Comparison of ENCODE assay signal across 22 cellular contexts in genomic region chr12:81360916-81361315, GRCh38.
"Had no signal": no experiment of that assay in that cellular context is flagged by ENCODE, and none has a peak within 500 bp of the region (broad histone marks: within the 10 kb centered on the region; RNA-seq: fewer than 3 reads in every experiment).

No MANE protein-coding gene starts in this region.

- H3K4me1 Mint-ChIP-seq: immature natural killer cell; natural killer cell; neural crest cell; stimulated activated effector memory CD8-positive, alpha-beta T cell treated with anti-CD3 and anti-CD28 coated beads, Interleukin-12 subunit alpha, Interleukin-12 subunit beta, amount 100 ng/mL, for 72 hours had no signal

- H3K4me1 ChIP-seq: colonic mucosa, gastrocnemius medialis, lower lobe of right lung, transverse colon had no signal

- H3K4me3 Mint-ChIP-seq: endodermal cell; immature natural killer cell; natural killer cell; neural crest cell; stimulated activated effector memory CD8-positive, alpha-beta T cell treated with anti-CD3 and anti-CD28 coated beads, Interleukin-12 subunit alpha, Interleukin-12 subunit beta, amount 100 ng/mL, for 72 hours had no signal

- H3K36me3 ChIP-seq: colonic mucosa, gastrocnemius medialis, left ventricle myocardium inferior, lower lobe of right lung, transverse colon had no signal

- H3K4me3 ChIP-seq: colonic mucosa, gastrocnemius medialis, left ventricle myocardium inferior, lower lobe of right lung, thoracic aorta, transverse colon had no signal

- H3K9me3 Mint-ChIP-seq: endodermal cell, neural crest cell had no signal

- H3K9me3 ChIP-seq: colonic mucosa, gastrocnemius medialis, left ventricle myocardium inferior, lower lobe of right lung, thoracic aorta, transverse colon had no signal

- H3K27ac Mint-ChIP-seq: endodermal cell; immature natural killer cell; natural killer cell; stimulated activated effector memory CD8-positive, alpha-beta T cell treated with anti-CD3 and anti-CD28 coated beads, Interleukin-12 subunit alpha, Interleukin-12 subunit beta, amount 100 ng/mL, for 72 hours had no signal

- H3K36me3 Mint-ChIP-seq: immature natural killer cell; natural killer cell; stimulated activated effector memory CD8-positive, alpha-beta T cell treated with anti-CD3 and anti-CD28 coated beads, Interleukin-12 subunit alpha, Interleukin-12 subunit beta, amount 100 ng/mL, for 72 hours had no signal

- ATAC-seq: gastrocnemius medialis; left cardiac atrium; lower lobe of right lung; natural killer cell; right cardiac atrium; stimulated activated effector memory CD8-positive, alpha-beta T cell treated with anti-CD3 and anti-CD28 coated beads, Interleukin-12 subunit alpha, Interleukin-12 subunit beta, amount 100 ng/mL, for 72 hours; stimulated activated naive CD8-positive, alpha-beta T cell treated with anti-CD3 and anti-CD28 coated beads, Interleukin-15, Interleukin-2, amounts not matched to agents 100 U/mL and 50 U/mL, for 24 hours had no signal

- DNase-seq: colonic mucosa; dermis blood vessel endothelial cell; effector CD4-positive, alpha-beta T cell; endodermal cell; erythroblast; gastrocnemius medialis; immature natural killer cell; kidney; left cardiac atrium; left ventricle myocardium inferior; lower lobe of right lung; mesenchymal stem cell; natural killer cell; right cardiac atrium; small intestine; stimulated activated CD4-positive, alpha-beta T cell treated with anti-CD3 and anti-CD28 coated beads, Interleukin-12 subunit alpha, Interleukin-12 subunit beta, amount 100 ng/mL, for 4 hours; stimulated activated CD8-positive, alpha-beta memory T cell treated with anti-CD3 and anti-CD28 coated beads, Interleukin-4, amount 100 ng/mL, for 48 hours; stimulated activated naive CD8-positive, alpha-beta T cell treated with anti-CD3 and anti-CD28 coated beads, Interleukin-15, Interleukin-2, amounts not matched to agents 100 U/mL and 50 U/mL, for 24 hours; transverse colon had no signal

- H3K27ac ChIP-seq: colonic mucosa, gastrocnemius medialis, left ventricle myocardium inferior, lower lobe of right lung, thoracic aorta, transverse colon had no signal
